Comparison of ENCODE assay signal across 8 cellular contexts in the genomic region with DNA sequence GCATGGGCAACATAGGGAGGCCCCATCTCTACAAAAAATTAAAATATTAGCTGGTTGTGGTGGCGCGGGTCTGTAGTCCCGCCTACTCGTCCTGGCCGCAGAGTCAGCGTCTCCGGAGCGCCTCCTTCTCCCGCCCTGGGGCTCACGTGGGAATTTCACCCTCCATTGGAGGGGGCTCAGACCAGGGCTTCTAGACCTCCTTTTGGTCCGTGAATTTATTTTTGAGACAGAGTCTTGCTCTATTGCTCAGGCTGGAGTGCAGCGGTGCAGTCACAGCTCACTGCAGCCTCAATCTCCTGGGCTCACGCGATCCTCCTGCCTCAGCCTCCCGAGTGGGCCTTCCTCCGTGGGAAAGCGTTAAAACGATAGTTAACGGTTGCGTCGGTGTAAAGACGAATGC. TPM values are rescaled to one million over a fixed set of nuclear protein-coding genes. Genes with fewer than 3 reads are reported as not detected.
DNase-seq lines count a peak whose midpoint lies in the region; ATAC-seq and TF ChIP-seq lines count a peak whose summit lies in the region.

No MANE protein-coding gene starts in this region.

- H3K27me3 ChIP-seq in NT2/D1 (ENCODE audit: insufficient read depth, insufficient read length) (no peaks in the 10 kb centered on the region), liver (ENCODE audit: control insufficient read depth in 4 of 4, insufficient read depth in 4 of 4, low read length in 3 of 4) (no peaks in the 10 kb centered on the region), thymus (ENCODE audit: control insufficient read depth, insufficient read depth) (no peaks in the 10 kb centered on the region)

- no peak for TF ChIP-seq RAD21 in liver (IDR thresholded peaks at IDR 0.05)

- no peak for ATAC-seq in GM21825 (IDR thresholded peaks at IDR 0.05; ENCODE audit: unreplicated experiment)

- H3K4me1 ChIP-seq in NT2/D1 (ENCODE audit: insufficient read depth, insufficient read length) (peaks cover 19% of the 10 kb centered on the region), liver (ENCODE audit: control insufficient read depth in 4 of 4, insufficient read depth in 4 of 4, low read length in 3 of 4) (peaks cover 3 to 29% (median 16%) of the 10 kb centered on the region in 4 donors), thymus (ENCODE audit: control insufficient read depth, insufficient read depth, low read length) (peaks cover 4% of the 10 kb centered on the region)

- TF ChIP-seq CTCF in liver (IDR thresholded peaks at IDR 0.05; ENCODE audit: low read depth, low read length, missing input control) = no peak

- 21% methylated on average over 22 of the region's 22 CpGs for WGBS in liver
- 2% methylated on average over 22 of the region's 22 CpGs for WGBS in thymus

- peak; percentile 50 for DNase-seq in ACHN
- peak; percentile 82 for DNase-seq in GM03348 (ENCODE audit: low spot score)
- DNase-seq in NT2/D1 (ENCODE audit: low read depth, low spot score) = no peak
- peak in 14 of 61 donors; percentile 17 to 56 (median 30) for DNase-seq in caudate nucleus (lab: John Stamatoyannopoulos, UW)
- no peak for DNase-seq in stimulated activated CD4-positive, alpha-beta T cell treated with anti-CD3 and anti-CD28 coated beads, Interleukin-2, amount 100 ng/mL, for 48 hours

- H3K4me3 ChIP-seq in NT2/D1 (ENCODE audit: insufficient read length, low read depth) (peak overlapping the region; percentile 52), liver (ENCODE audit: low read depth in 1 of 3, low read length in 3 of 3) (peak overlapping the region in 2 of 3 donors; percentile 43 to 78), thymus (ENCODE audit: low read length) (peak overlapping the region; percentile 71)

- in situ Hi-C loops in ACHN (cut with HindIII; ENCODE audit: low pct_ligation_motif_present, low pct_unique_long_range_greater_than_20kb, low sequenced_read_pairs) = no loop called here

- H3K9me3 ChIP-seq in NT2/D1 (ENCODE audit: insufficient read depth, low read length) (peaks cover 9% of the 10 kb centered on the region; the same call in 1 of the 2 replicates), liver (ENCODE audit: control insufficient read depth in 4 of 4, low read length in 3 of 4) (no peaks in the 10 kb centered on the region), thymus (ENCODE audit: control insufficient read depth) (no peaks in the 10 kb centered on the region)

- H3K27ac ChIP-seq in caudate nucleus (ENCODE audit: low read depth, low read length) = peak overlapping the region; percentile 62
- peak overlapping the region; percentile 48 to 54 for H3K27ac ChIP-seq in liver (ENCODE audit: low read depth in 1 of 2, low read length in 2 of 2)
- H3K27ac ChIP-seq in thymus (ENCODE audit: low read depth) = no peak overlapping the region

- H3K9ac ChIP-seq in NT2/D1 (ENCODE audit: insufficient read length, low read depth) (peak overlapping the region; percentile 81), liver (ENCODE audit: low read depth in 1 of 2, low read length in 2 of 2) (peak overlapping the region in 1 of 2 donors; percentile 6)

- peaks cover 29% of the 10 kb centered on the region for H3K36me3 ChIP-seq in NT2/D1 (ENCODE audit: insufficient read depth, insufficient read length, low read length)
- H3K36me3 ChIP-seq in liver (ENCODE audit: control insufficient read depth in 4 of 4, insufficient read depth in 3 of 4, low read depth in 1 of 4, low read length in 3 of 4) = no peaks in the 10 kb centered on the region
- no peaks in the 10 kb centered on the region for H3K36me3 ChIP-seq in thymus (ENCODE audit: control insufficient read depth, insufficient read depth)

TF ChIP-seq in liver, 16 proteins besides CTCF, POLR2A, EP300 and RAD21:
- TF ChIP-seq REST (IDR thresholded peaks at IDR 0.05) (no peak), FOXA2 (IDR thresholded peaks at IDR 0.05) (no peak), FOXA1 (IDR thresholded peaks at IDR 0.05) (no peak), ATF3 (IDR thresholded peaks at IDR 0.05) (no peak), NR2F2 (IDR thresholded peaks at IDR 0.05) (no peak), GABPA (IDR thresholded peaks at IDR 0.05 in 1 of 2, conservative IDR thresholded peaks at IDR 0.05 in 1 of 2) (no peak)
- TF ChIP-seq, protein P1, sequence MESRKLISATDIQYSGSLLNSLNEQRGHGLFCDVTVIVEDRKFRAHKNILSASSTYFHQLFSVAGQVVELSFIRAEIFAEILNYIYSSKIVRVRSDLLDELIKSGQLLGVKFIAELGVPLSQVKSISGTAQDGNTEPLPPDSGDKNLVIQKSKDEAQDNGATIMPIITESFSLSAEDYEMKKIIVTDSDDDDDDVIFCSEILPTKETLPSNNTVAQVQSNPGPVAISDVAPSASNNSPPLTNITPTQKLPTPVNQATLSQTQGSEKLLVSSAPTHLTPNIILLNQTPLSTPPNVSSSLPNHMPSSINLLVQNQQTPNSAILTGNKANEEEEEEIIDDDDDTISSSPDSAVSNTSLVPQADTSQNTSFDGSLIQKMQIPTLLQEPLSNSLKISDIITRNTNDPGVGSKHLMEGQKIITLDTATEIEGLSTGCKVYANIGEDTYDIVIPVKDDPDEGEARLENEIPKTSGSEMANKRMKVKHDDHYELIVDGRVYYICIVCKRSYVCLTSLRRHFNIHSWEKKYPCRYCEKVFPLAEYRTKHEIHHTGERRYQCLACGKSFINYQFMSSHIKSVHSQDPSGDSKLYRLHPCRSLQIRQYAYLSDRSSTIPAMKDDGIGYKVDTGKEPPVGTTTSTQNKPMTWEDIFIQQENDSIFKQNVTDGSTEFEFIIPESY (IDR thresholded peaks at IDR 0.05) = no peak

RNA-seq across cellular contexts. Expression of gene NME4, which starts 0.4 kb away (rescaled TPM):
- total RNA-seq in liver = 10 to 100 TPM; 39.2 to 91.4 TPM
- polyA plus RNA-seq in liver = 100 to 1,000 TPM in 1 of 2 donors, 10 to 100 TPM in 1; 76.4 to 118 TPM
- 34.4 TPM for polyA plus RNA-seq in thymus

RNA-seq across cellular contexts. Expression of gene DECR2, which starts 5.1 kb away (rescaled TPM):
- total RNA-seq in liver = 100 to 1,000 TPM in 1 of 2 donors, 10 to 100 TPM in 1; 42.2 to 119 TPM
- polyA plus RNA-seq in liver = 100 to 1,000 TPM; 133 to 210 TPM
- polyA plus RNA-seq in thymus = 14.2 TPM

RNA-seq across cellular contexts. Expression of gene PGAP6, which starts 14.8 kb away (rescaled TPM):
- 10 to 100 TPM; 34.4 to 41.7 TPM for total RNA-seq in liver
- polyA plus RNA-seq in liver (10 to 100 TPM; 18.9 to 50.5 TPM), thymus (47.4 TPM)

RNA-seq across cellular contexts. Expression of gene MRPL28, which starts 26.3 kb away (rescaled TPM):
- 10 to 100 TPM; 28.3 to 41.5 TPM for total RNA-seq in liver
- 10 to 100 TPM; 58.6 to 63.4 TPM for polyA plus RNA-seq in liver
- 79.4 TPM for polyA plus RNA-seq in thymus

RNA-seq across cellular contexts. Expression of gene RAB11FIP3, which starts 28.8 kb away (rescaled TPM):
- 10 to 100 TPM in 1 of 2 donors, 1 to 10 TPM in 1; 8.8 to 29.4 TPM for total RNA-seq in liver
- 10 to 100 TPM in 1 of 2 donors, 1 to 10 TPM in 1; 3.5 to 22.6 TPM for polyA plus RNA-seq in liver
- polyA plus RNA-seq in thymus = 26.7 TPM

Comparison
In these comparisons a context has a peak if more than half of its experiments do, and no peak if none do; other contexts are left out.
1. DNase-seq: peak in ACHN (single experiment) and GM03348 (single experiment); none in NT2/D1 (single experiment) and stimulated activated CD4-positive, alpha-beta T cell treated with anti-CD3 and anti-CD28 coated beads, Interleukin-2, amount 100 ng/mL, for 48 hours (0 of 2).
2. Peak in every context shown above with its lines, with median percentiles within 50 percentile points of each other: H3K4me3 ChIP-seq.